In the genomic region with DNA sequence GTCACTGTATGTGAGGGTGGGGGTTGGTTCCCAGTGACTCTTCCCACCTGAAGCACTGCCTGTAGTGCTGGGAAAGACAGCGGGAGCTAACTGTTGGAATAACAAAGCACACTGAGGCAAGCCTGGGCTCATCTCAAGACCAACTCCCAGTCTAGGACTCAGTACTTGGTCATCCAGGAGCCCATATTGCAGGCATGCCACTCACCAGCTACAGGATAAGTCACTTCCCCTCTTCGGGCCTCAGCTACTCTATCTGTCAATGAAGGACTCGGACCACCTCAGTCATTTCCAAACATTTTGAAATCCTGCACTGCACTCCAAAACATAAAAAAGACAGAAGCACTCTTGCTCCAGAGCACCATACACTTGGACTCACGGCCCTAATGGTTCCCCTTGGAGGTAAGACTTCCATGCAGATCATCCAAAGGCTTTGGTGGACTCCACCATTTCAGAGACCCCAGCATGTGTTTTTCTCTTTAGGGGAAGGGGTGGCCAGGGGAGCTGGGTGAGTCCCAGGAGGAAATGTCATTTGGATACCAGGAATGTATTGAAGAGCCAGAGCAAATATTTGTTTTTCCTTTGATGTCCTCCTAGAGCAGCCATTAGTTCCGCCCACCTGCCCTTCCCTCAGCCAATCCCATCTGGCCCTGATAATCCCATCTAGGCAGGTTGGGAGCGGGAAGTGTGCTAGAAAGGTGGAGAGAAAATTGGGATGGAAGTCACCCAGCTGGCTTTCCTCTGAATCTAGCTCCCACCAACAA, we compare ENCODE assay signal across 9 cellular contexts. TPM values are rescaled to one million over a fixed set of nuclear protein-coding genes. Genes with fewer than 3 reads are reported as not detected.
DNase-seq lines count a peak whose midpoint lies in the region; ATAC-seq lines count a peak whose summit lies in the region.
"Had no signal": no experiment of that assay in that cellular context is flagged by ENCODE, and none has a peak within 500 bp of the region (broad histone marks: within the 10 kb centered on the region; RNA-seq: fewer than 3 reads in every experiment).

No MANE protein-coding gene starts in this region.

- no peak overlapping the region for H3K27ac Mint-ChIP-seq in activated CD4-positive, alpha-beta memory T cell treated with anti-CD3 and anti-CD28 coated beads, Interleukin-2, amount 10 ng/mL, durations not matched to agents 7 days and 5 days

- H3K9me3 Mint-ChIP-seq in activated CD4-positive, alpha-beta memory T cell treated with anti-CD3 and anti-CD28 coated beads, Interleukin-2, amount 10 ng/mL, durations not matched to agents 7 days and 5 days = no peaks in the 10 kb centered on the region

- POLR2A ChIA-PET in activated CD4-positive, alpha-beta memory T cell treated with anti-CD3 and anti-CD28 coated beads, Interleukin-2, amount 10 ng/mL, durations not matched to agents 7 days and 5 days (lab: Charles Lee) = interaction anchor here (0.6 to 10.7 kb wide), 6 partner anchors 12 to 197 kb away, joined by 3 to 234 read pairs (median 4); no protein-coding TSS in a partner anchor

- H3K27me3 Mint-ChIP-seq in activated CD4-positive, alpha-beta memory T cell treated with anti-CD3 and anti-CD28 coated beads, Interleukin-2, amount 10 ng/mL, durations not matched to agents 7 days and 5 days = peaks cover under 1% of the 10 kb centered on the region

- CTCF ChIA-PET in activated CD4-positive, alpha-beta memory T cell treated with anti-CD3 and anti-CD28 coated beads, Interleukin-2, amount 10 ng/mL, durations not matched to agents 7 days and 5 days (lab: Charles Lee) = interaction anchor here (0.9 to 21.8 kb wide), 8 partner anchors 19 to 257 kb away, joined by 3 to 724 read pairs (median 4); no protein-coding TSS in a partner anchor

- peak; percentile 40 for DNase-seq in A172 (ENCODE audit: low spot score)
- peak; percentile 90 for DNase-seq in HuH-7 (ENCODE audit: low spot score)
- no peak for DNase-seq in activated CD4-positive, alpha-beta memory T cell treated with anti-CD3 and anti-CD28 coated beads, Interleukin-2, amount 10 ng/mL, durations not matched to agents 7 days and 5 days
- peak; percentile 46 for DNase-seq in left kidney (ENCODE audit: low read depth, low spot score)
- DNase-seq in hypothalamus (lab: John Stamatoyannopoulos, UW) = no peak
- DNase-seq in stimulated activated naive CD4-positive, alpha-beta T cell treated with Interleukin-2 at 50 U/mL for 16 hours (lab: John Stamatoyannopoulos, UW) = no peak
- no peak for DNase-seq in globus pallidus (ENCODE audit: low spot score)

- ATAC-seq in activated CD4-positive, CD25-positive, alpha-beta regulatory T cell treated with anti-CD3 and anti-CD28 coated beads, Interleukin-2, amount 50 U/mL, for 24 hours = no peak

- H3K4me1 Mint-ChIP-seq in activated CD4-positive, alpha-beta memory T cell treated with anti-CD3 and anti-CD28 coated beads, Interleukin-2, amount 10 ng/mL, durations not matched to agents 7 days and 5 days = peaks cover 71% of the 10 kb centered on the region

- peaks cover 17% of the 10 kb centered on the region for H3K36me3 Mint-ChIP-seq in activated CD4-positive, alpha-beta memory T cell treated with anti-CD3 and anti-CD28 coated beads, Interleukin-2, amount 10 ng/mL, durations not matched to agents 7 days and 5 days (ENCODE audit: low read depth)

- H3K4me3 Mint-ChIP-seq in activated CD4-positive, alpha-beta memory T cell treated with anti-CD3 and anti-CD28 coated beads, Interleukin-2, amount 10 ng/mL, durations not matched to agents 7 days and 5 days = peak overlapping the region; percentile 34

RNA-seq across cellular contexts. Expression of gene NUAK2, which starts 3.1 kb away (rescaled TPM):
- 16.3 and 18.4 TPM in 2 replicates for total RNA-seq in A172 (2014; rRNA removed; shearing (Covaris generic))
- total RNA-seq in activated CD4-positive, alpha-beta memory T cell treated with anti-CD3 and anti-CD28 coated beads, Interleukin-2, amount 10 ng/mL, durations not matched to agents 7 days and 5 days = 10 to 100 TPM; 12.4 to 13.0 TPM

RNA-seq across cellular contexts. Expression of gene KLHDC8A, which starts 38.3 kb away (rescaled TPM):
- not detected in 2 replicates for total RNA-seq in A172 (2014; rRNA removed; shearing (Covaris generic))
- total RNA-seq in activated CD4-positive, alpha-beta memory T cell treated with anti-CD3 and anti-CD28 coated beads, Interleukin-2, amount 10 ng/mL, durations not matched to agents 7 days and 5 days = not detected
- total RNA-seq: subcutaneous adipose tissue had no signal

Comparison
In these comparisons a context has a peak if more than half of its experiments do, and no peak if none do; other contexts are left out.
1. DNase-seq: peak in A172 (single experiment), HuH-7 (single experiment) and left kidney (single experiment); none in activated CD4-positive, alpha-beta memory T cell treated with anti-CD3 and anti-CD28 coated beads, Interleukin-2, amount 10 ng/mL, durations not matched to agents 7 days and 5 days (single experiment), hypothalamus (0 of 51), stimulated activated naive CD4-positive, alpha-beta T cell treated with Interleukin-2 at 50 U/mL for 16 hours (single experiment) and globus pallidus (single experiment).